In the genomic region with DNA sequence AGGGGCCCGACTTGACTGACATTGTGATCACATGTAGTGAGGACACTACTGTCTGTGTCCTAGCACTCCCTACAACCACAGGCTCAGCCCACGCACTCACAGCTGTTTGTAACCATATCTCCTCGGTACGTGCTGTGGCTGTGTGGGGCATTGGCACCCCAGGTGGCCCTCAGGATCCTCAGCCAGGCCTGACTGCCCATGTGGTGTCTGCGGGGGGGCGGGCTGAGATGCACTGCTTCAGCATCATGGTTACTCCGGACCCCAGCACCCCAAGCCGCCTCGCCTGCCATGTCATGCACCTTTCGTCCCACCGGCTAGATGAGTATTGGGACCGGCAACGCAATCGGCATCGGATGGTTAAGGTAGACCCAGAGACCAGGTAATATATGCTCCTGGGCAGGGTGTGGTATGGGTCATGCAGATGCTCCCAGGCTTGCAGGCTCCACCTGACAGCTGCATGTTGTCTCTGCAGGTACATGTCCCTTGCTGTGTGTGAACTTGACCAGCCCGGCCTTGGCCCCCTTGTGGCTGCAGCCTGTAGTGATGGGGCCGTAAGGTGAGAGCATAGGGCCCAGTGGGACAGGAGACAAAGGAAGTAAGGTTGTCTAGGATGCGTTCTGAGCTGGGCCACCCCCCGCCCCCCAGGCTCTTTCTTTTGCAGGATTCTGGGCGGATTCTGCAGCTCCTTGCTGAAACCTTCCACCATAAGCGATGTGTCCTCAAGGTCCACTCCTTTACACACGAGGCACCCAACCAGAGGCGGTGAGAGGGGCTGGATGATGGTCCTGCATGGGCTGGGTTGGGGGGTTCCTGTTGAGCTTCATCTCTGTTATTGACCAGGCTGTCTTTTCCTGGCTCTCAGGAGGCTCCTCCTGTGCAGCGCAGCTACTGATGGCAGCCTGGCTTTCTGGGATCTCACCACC, we compare ENCODE assay signal across 8 cellular contexts. TPM values are rescaled to one million over a fixed set of nuclear protein-coding genes. Genes with fewer than 3 reads are reported as not detected.
DNase-seq lines count a peak whose midpoint lies in the region; ATAC-seq and TF ChIP-seq lines count a peak whose summit lies in the region.

No MANE protein-coding gene starts in this region.

- no peaks in the 10 kb centered on the region for H3K9me3 Mint-ChIP-seq in chondrocyte (ENCODE audit: low read depth)
- no peaks in the 10 kb centered on the region for H3K9me3 Mint-ChIP-seq in neural crest cell

- H3K27ac Mint-ChIP-seq in chondrocyte (ENCODE audit: unreplicated experiment) (no peak overlapping the region), neural crest cell (ENCODE audit: unreplicated experiment) (no peak overlapping the region)

- H3K4me1 Mint-ChIP-seq in chondrocyte (ENCODE audit: low read depth) (peaks cover 32% of the 10 kb centered on the region), neural crest cell (peaks cover 17% of the 10 kb centered on the region)

- H3K27me3 ChIP-seq in AG04450 (ENCODE audit: control insufficient read depth, insufficient read depth, low read length) (no peaks in the 10 kb centered on the region), suprapubic skin (no peaks in the 10 kb centered on the region)

- CTCF ChIA-PET in AG04450 (lab: Charles Lee) = interaction anchor here (0.8 to 2.2 kb wide), 5 partner anchors 8 to 345 kb away, joined by 3 to 19 read pairs (median 3); a partner anchor contains a TSS

- no peak for TF ChIP-seq POLR2A in suprapubic skin (IDR thresholded peaks at IDR 0.05)

- in situ Hi-C loops in SK-MEL-5 (cut with HindIII; ENCODE audit: low pct_unique_long_range_greater_than_20kb, low sequenced_read_pairs) = no loop called here

- H3K9me3 ChIP-seq in AG04450 (ENCODE audit: control insufficient read depth, insufficient read depth, low read length) = no peaks in the 10 kb centered on the region; the same call in 1 of the 2 replicates
- H3K9me3 ChIP-seq in suprapubic skin = no peaks in the 10 kb centered on the region

- ATAC-seq in GM21528 (IDR thresholded peaks at IDR 0.05; ENCODE audit: low FRiP score, unreplicated experiment) = no peak
- no peak for ATAC-seq in HG03159 (IDR thresholded peaks at IDR 0.05; ENCODE audit: unreplicated experiment)

- H3K27ac ChIP-seq in AG04450 (ENCODE audit: low read depth, low read length) (no peak overlapping the region), suprapubic skin (no peak overlapping the region)

- H3K4me1 ChIP-seq in suprapubic skin = peaks cover 27% of the 10 kb centered on the region

- H3K36me3 Mint-ChIP-seq in chondrocyte (ENCODE audit: low read depth) (peaks cover 22% of the 10 kb centered on the region), neural crest cell (ENCODE audit: low read depth) (peaks cover 8% of the 10 kb centered on the region)

- peaks cover 45% of the 10 kb centered on the region for H3K36me3 ChIP-seq in suprapubic skin

- TF ChIP-seq EP300 in suprapubic skin (IDR thresholded peaks at IDR 0.05) = no peak

- 76% methylated on average over 19 of the region's 24 CpGs for WGBS in suprapubic skin

- no peak for DNase-seq in AG04450 (ENCODE audit: low read depth, low spot score)
- peak; percentile 66 for DNase-seq in SK-MEL-5 (ENCODE audit: low read depth, low spot score)
- DNase-seq in chondrocyte (ENCODE audit: low spot score) = no peak
- DNase-seq in neural crest cell (ENCODE audit: low read depth, low spot score) = peak; percentile 52
- DNase-seq in suprapubic skin (ENCODE audit: low spot score in 2 of 2) = no peak

- H3K4me3 ChIP-seq in AG04450 (ENCODE audit: low read depth, low read length) = no peak overlapping the region
- H3K4me3 ChIP-seq in suprapubic skin = no peak overlapping the region

- POLR2A ChIA-PET in AG04450 (lab: Yijun Ruan, JAX) = interaction anchor here (0.8 to 2.7 kb wide), 2 partner anchors 7 to 26 kb away, joined by 3 to 13 read pairs; a partner anchor contains a TSS

- H3K27me3 Mint-ChIP-seq in chondrocyte (ENCODE audit: low read depth) (no peaks in the 10 kb centered on the region), neural crest cell (ENCODE audit: low read depth) (peaks cover 3% of the 10 kb centered on the region)

- TF ChIP-seq CTCF in AG04450 (IDR thresholded peaks at IDR 0.05; ENCODE audit: low read depth, low read length) (peak; percentile 67), GM12801 (IDR thresholded peaks at IDR 0.05; ENCODE audit: extremely low read depth, insufficient read length) (peak; percentile 13), chondrocyte (IDR thresholded peaks at IDR 0.05) (peak; percentile 75), neural crest cell (conservative IDR thresholded peaks at IDR 0.05) (peak; percentile 65), suprapubic skin (IDR thresholded peaks at IDR 0.05) (peak in 1 of 2 donors; percentile 64)

- H3K4me3 Mint-ChIP-seq in chondrocyte (ENCODE audit: unreplicated experiment) (no peak overlapping the region), neural crest cell (peak overlapping the region; percentile 74)

RNA-seq across cellular contexts. Expression of a gene that starts 4.4 kb away (rescaled TPM):
- polyA plus RNA-seq in AG04450 (2011; rRNA removed) = 42.4 and 55.6 TPM in 2 replicates
- polyA minus RNA-seq in AG04450 (2011; rRNA and poly(A)+ RNA removed) = 45.6 and 57.1 TPM in 2 replicates
- total RNA-seq in SK-MEL-5 (2014; rRNA removed; shearing (Covaris generic)) = 35.6 and 41.5 TPM in 2 replicates
- polyA plus RNA-seq in SK-MEL-5 (2015; cell fraction: cytosol; rRNA removed) = 34.8 and 38.1 TPM in 2 replicates
- 181 and 230 TPM in 2 replicates for polyA plus RNA-seq in SK-MEL-5 (2015; cell fraction: nucleus; rRNA removed)
- total RNA-seq in chondrocyte (18.3 to 29.7 TPM (median 21.5 TPM) in 3 replicates), neural crest cell (28.2 and 28.7 TPM in 2 replicates), suprapubic skin (10 to 100 TPM; 44.3 to 55.4 (median 50.7) TPM)

RNA-seq across cellular contexts. Expression of a gene that starts 6.8 kb away (rescaled TPM):
- polyA plus RNA-seq in AG04450 (2011; rRNA removed) = 101 and 117 TPM in 2 replicates
- 106 and 161 TPM in 2 replicates for polyA minus RNA-seq in AG04450 (2011; rRNA and poly(A)+ RNA removed)
- 25.7 and 27.3 TPM in 2 replicates for total RNA-seq in SK-MEL-5 (2014; rRNA removed; shearing (Covaris generic))
- 48.3 and 53.6 TPM in 2 replicates for polyA plus RNA-seq in SK-MEL-5 (2015; cell fraction: cytosol; rRNA removed)
- 221 and 249 TPM in 2 replicates for polyA plus RNA-seq in SK-MEL-5 (2015; cell fraction: nucleus; rRNA removed)
- 164 to 222 TPM (median 168 TPM) in 3 replicates for total RNA-seq in chondrocyte
- 284 and 294 TPM in 2 replicates for total RNA-seq in neural crest cell
- 100 to 1,000 TPM in 1 of 4 donors, 10 to 100 TPM in 3; 49.1 to 105 (median 55.5) TPM for total RNA-seq in suprapubic skin

RNA-seq across cellular contexts. Expression of a gene that starts 7.9 kb away (rescaled TPM):
- 47.0 and 69.2 TPM in 2 replicates for polyA plus RNA-seq in AG04450 (2011; rRNA removed)
- 49.2 and 70.0 TPM in 2 replicates for polyA minus RNA-seq in AG04450 (2011; rRNA and poly(A)+ RNA removed)
- total RNA-seq in SK-MEL-5 (2014; rRNA removed; shearing (Covaris generic)) = 174 and 216 TPM in 2 replicates
- 182 and 216 TPM in 2 replicates for polyA plus RNA-seq in SK-MEL-5 (2015; cell fraction: cytosol; rRNA removed)
- 43.1 and 44.7 TPM in 2 replicates for polyA plus RNA-seq in SK-MEL-5 (2015; cell fraction: nucleus; rRNA removed)
- total RNA-seq in chondrocyte (60.4 to 74.3 TPM (median 69.2 TPM) in 3 replicates), neural crest cell (69.5 and 70.9 TPM in 2 replicates), suprapubic skin (100 to 1,000 TPM in 1 of 4 donors, 10 to 100 TPM in 3; 45.0 to 104 (median 63.1) TPM)

RNA-seq across cellular contexts. Expression of a gene that starts 15.2 kb away (rescaled TPM):
- 268 and 284 TPM in 2 replicates for polyA plus RNA-seq in AG04450 (2011; rRNA removed)
- 378 and 406 TPM in 2 replicates for polyA minus RNA-seq in AG04450 (2011; rRNA and poly(A)+ RNA removed)
- total RNA-seq in SK-MEL-5 (2014; rRNA removed; shearing (Covaris generic)) = 463 and 511 TPM in 2 replicates
- 296 and 351 TPM in 2 replicates for polyA plus RNA-seq in SK-MEL-5 (2015; cell fraction: cytosol; rRNA removed)
- polyA plus RNA-seq in SK-MEL-5 (2015; cell fraction: nucleus; rRNA removed) = 568 and 599 TPM in 2 replicates
- total RNA-seq in chondrocyte = 133 to 199 TPM (median 140 TPM) in 3 replicates
- 259 and 261 TPM in 2 replicates for total RNA-seq in neural crest cell
- 100 to 1,000 TPM; 184 to 355 (median 229) TPM for total RNA-seq in suprapubic skin

RNA-seq across cellular contexts. Expression of a gene that starts 24.0 kb away (rescaled TPM):
- polyA plus RNA-seq in AG04450 (2011; rRNA removed) = 18.2 and 22.5 TPM in 2 replicates
- polyA minus RNA-seq in AG04450 (2011; rRNA and poly(A)+ RNA removed) = 24.2 and 25.8 TPM in 2 replicates
- not detected in 2 replicates for total RNA-seq in SK-MEL-5 (2014; rRNA removed; shearing (Covaris generic))
- not detected in 2 replicates for polyA plus RNA-seq in SK-MEL-5 (2015; cell fraction: cytosol; rRNA removed)
- not detected in 2 replicates for polyA plus RNA-seq in SK-MEL-5 (2015; cell fraction: nucleus; rRNA removed)
- total RNA-seq in chondrocyte (25.6 to 31.0 TPM (median 26.3 TPM) in 3 replicates), neural crest cell (29.1 and 31.4 TPM in 2 replicates), suprapubic skin (10 to 100 TPM; 18.5 to 57.2 (median 27.9) TPM)

Comparison
In these comparisons a context has a peak if more than half of its experiments do, and no peak if none do; other contexts are left out.
1. DNase-seq: peak in SK-MEL-5 (single experiment) and neural crest cell (single experiment); none in AG04450 (single experiment), chondrocyte (single experiment) and suprapubic skin (0 of 2).